8 cellular contexts compared by ENCODE assay signal in genomic region chr11:1573847-1574255, GRCh38. TPM values are rescaled to one million over a fixed set of nuclear protein-coding genes. Genes with fewer than 3 reads are reported as not detected.
DNase-seq lines count a peak whose midpoint lies in the region; ATAC-seq and TF ChIP-seq lines count a peak whose summit lies in the region.

No MANE protein-coding gene starts in this region.

- peak overlapping the region; percentile 88 for H3K4me3 ChIP-seq in thoracic aorta

- TF ChIP-seq CTCF in activated B cell treated with CpG ODN at 0.5 μM for 24 hours (IDR thresholded peaks at IDR 0.05): no peak
- no peak for TF ChIP-seq CTCF in thoracic aorta (IDR thresholded peaks at IDR 0.05)

- H3K27me3 ChIP-seq in layer of hippocampus (ENCODE audit: control insufficient read depth, insufficient read depth, low read length) (no peaks in the 10 kb centered on the region), thoracic aorta (replicated peaks; ENCODE audit: insufficient read depth) (no peaks in the 10 kb centered on the region)

- no peak overlapping the region for H3K27ac Mint-ChIP-seq in T-helper 1 cell treated with Interleukin-12 subunit alpha and Interleukin-12 subunit beta and Interleukin-4 antibody, amounts not matched to agents 30 μg/mL and 1 μg/mL, for 36 hours
- peak overlapping the region; percentile 69 for H3K27ac Mint-ChIP-seq in activated B cell treated with CpG ODN at 0.5 μM for 24 hours

- peak; percentile 6 for ATAC-seq in activated B cell treated with CpG ODN at 0.5 μM for 24 hours (ENCODE audit: low read depth)
- no peak for ATAC-seq in thoracic aorta (ENCODE audit: insufficient number of reproducible peaks, low FRiP score, low read depth)
- ATAC-seq in GM19397 (IDR thresholded peaks at IDR 0.05; ENCODE audit: unreplicated experiment): no peak
- ATAC-seq in HG02798 (IDR thresholded peaks at IDR 0.05; ENCODE audit: poor library complexity, unreplicated experiment): no peak

- CTCF ChIA-PET in activated B cell treated with CpG ODN at 0.5 μM for 24 hours (lab: Charles Lee): interaction anchor here (1.0 to 4.2 kb wide), 5 partner anchors 8 to 371 kb away, joined by 3 to 48 read pairs (median 13); no protein-coding TSS in a partner anchor

- POLR2A ChIA-PET in activated B cell treated with CpG ODN at 0.5 μM for 24 hours (lab: Charles Lee): interaction anchor here (0.9 to 3.2 kb wide), 7 partner anchors 14 to 276 kb away, joined by 3 to 13 read pairs (median 4); partner anchors contain the start of gene TOLLIP

- H3K4me1 ChIP-seq in thoracic aorta (ENCODE audit: control insufficient read depth in 1 of 2, low read depth in 2 of 2): peaks cover 10 to 45% of the 10 kb centered on the region in 2 donors

- H3K4me3 Mint-ChIP-seq in T-helper 1 cell treated with Interleukin-12 subunit alpha and Interleukin-12 subunit beta and Interleukin-4 antibody, amounts not matched to agents 30 μg/mL and 1 μg/mL, for 36 hours: peak overlapping the region; percentile 28
- peak overlapping the region; percentile 71 for H3K4me3 Mint-ChIP-seq in activated B cell treated with CpG ODN at 0.5 μM for 24 hours

- H3K27me3 Mint-ChIP-seq in T-helper 1 cell treated with Interleukin-12 subunit alpha and Interleukin-12 subunit beta and Interleukin-4 antibody, amounts not matched to agents 30 μg/mL and 1 μg/mL, for 36 hours (ENCODE audit: low read depth): peaks cover 45% of the 10 kb centered on the region
- peaks cover 20% of the 10 kb centered on the region for H3K27me3 Mint-ChIP-seq in activated B cell treated with CpG ODN at 0.5 μM for 24 hours

- no peaks in the 10 kb centered on the region for H3K9me3 ChIP-seq in thoracic aorta

- H3K27ac ChIP-seq in layer of hippocampus (ENCODE audit: low read depth, low read length): peak overlapping the region; percentile 30
- H3K27ac ChIP-seq in thoracic aorta: peak overlapping the region; percentile 53 to 68

- DNase-seq in T-helper 1 cell: no peak
- DNase-seq in activated B cell treated with CpG ODN at 0.5 μM for 24 hours: no peak
- no peak for DNase-seq in thoracic aorta (ENCODE audit: low spot score)
- DNase-seq in AG08395 (ENCODE audit: low spot score): no peak

- peaks cover 9% of the 10 kb centered on the region for H3K9me3 Mint-ChIP-seq in T-helper 1 cell treated with Interleukin-12 subunit alpha and Interleukin-12 subunit beta and Interleukin-4 antibody, amounts not matched to agents 30 μg/mL and 1 μg/mL, for 36 hours
- H3K9me3 Mint-ChIP-seq in activated B cell treated with CpG ODN at 0.5 μM for 24 hours: peaks cover 7% of the 10 kb centered on the region

- no peaks in the 10 kb centered on the region for H3K36me3 Mint-ChIP-seq in T-helper 1 cell treated with Interleukin-12 subunit alpha and Interleukin-12 subunit beta and Interleukin-4 antibody, amounts not matched to agents 30 μg/mL and 1 μg/mL, for 36 hours (ENCODE audit: low read depth)
- H3K36me3 Mint-ChIP-seq in activated B cell treated with CpG ODN at 0.5 μM for 24 hours (ENCODE audit: low read depth): no peaks in the 10 kb centered on the region

- no peaks in the 10 kb centered on the region for H3K36me3 ChIP-seq in thoracic aorta

- peaks cover 6% of the 10 kb centered on the region for H3K4me1 Mint-ChIP-seq in T-helper 1 cell treated with Interleukin-12 subunit alpha and Interleukin-12 subunit beta and Interleukin-4 antibody, amounts not matched to agents 30 μg/mL and 1 μg/mL, for 36 hours (ENCODE audit: low read depth)
- H3K4me1 Mint-ChIP-seq in activated B cell treated with CpG ODN at 0.5 μM for 24 hours: peaks cover 12% of the 10 kb centered on the region

- intact Hi-C loops in activated B cell treated with CpG ODN at 0.5 μM for 24 hours (cut with micrococcal nuclease): loop anchor here (1.0 to 10.0 kb wide), 13 partner anchors 28 to 729 kb away; partner anchors contain the start of genes BRSK2, CHID1, LSP1 and POLR2L

RNA-seq across cellular contexts. Expression of gene DUSP8, which starts 1.8 kb away (rescaled TPM):
- total RNA-seq in activated B cell treated with CpG ODN at 0.5 μM for 24 hours (1.3 and 1.7 TPM in 2 replicates), thoracic aorta (1 to 10 TPM; 3.7 to 7.6 TPM)

RNA-seq across cellular contexts. Expression of gene KRTAP5-1, which starts 11.2 kb away (rescaled TPM):
- not detected in 2 replicates for total RNA-seq in activated B cell treated with CpG ODN at 0.5 μM for 24 hours
- total RNA-seq in thoracic aorta: not detected

RNA-seq across cellular contexts. Expression of gene KRTAP5-2, which starts 24.2 kb away (rescaled TPM):
- total RNA-seq in activated B cell treated with CpG ODN at 0.5 μM for 24 hours (not detected in 2 replicates), thoracic aorta (not detected)

RNA-seq across cellular contexts. Expression of gene KRTAP5-3, which starts 34.4 kb away (rescaled TPM):
- total RNA-seq in activated B cell treated with CpG ODN at 0.5 μM for 24 hours: not detected in 2 replicates
- not detected for total RNA-seq in thoracic aorta

RNA-seq across cellular contexts. Expression of gene KRTAP5-4, which starts 48.1 kb away (rescaled TPM):
- total RNA-seq in activated B cell treated with CpG ODN at 0.5 μM for 24 hours: not detected in 2 replicates
- not detected for total RNA-seq in thoracic aorta
